ENCODE assay signal across 1 cellular context in the genomic region with DNA sequence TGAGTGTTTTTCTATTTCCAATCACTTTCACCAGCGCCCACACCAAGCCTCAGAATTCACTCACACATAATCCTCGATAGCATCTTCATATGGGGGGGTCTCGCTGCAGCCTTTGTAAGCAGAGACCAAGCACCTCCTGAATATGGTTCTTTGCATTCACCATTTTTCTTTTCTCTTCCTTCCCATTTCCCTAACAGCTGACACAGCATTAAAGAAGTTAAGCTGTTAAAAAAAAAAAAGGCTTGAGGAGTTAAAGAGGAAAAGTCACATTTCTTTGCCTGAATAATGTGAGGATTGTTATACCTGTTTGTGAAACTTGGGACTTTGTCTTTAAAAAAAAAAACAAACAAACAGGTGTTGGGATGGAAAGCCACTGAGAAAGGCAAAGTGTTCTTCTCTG.
TF ChIP-seq lines count a peak whose summit lies in the region.

No MANE protein-coding gene starts in this region.

TF ChIP-seq in IMR-90, 13 proteins besides CTCF, POLR2A, EP300 and RAD21 (continued from another document):
- TF ChIP-seq MAFK (IDR thresholded peaks at IDR 0.05; ENCODE audit: low read depth, low read length) (peak; percentile 82), RCOR1 (IDR thresholded peaks at IDR 0.05; ENCODE audit: insufficient replicate concordance, low read length) (no peak)
